Comparison of ENCODE assay signal across 8 cellular contexts in the genomic region with DNA sequence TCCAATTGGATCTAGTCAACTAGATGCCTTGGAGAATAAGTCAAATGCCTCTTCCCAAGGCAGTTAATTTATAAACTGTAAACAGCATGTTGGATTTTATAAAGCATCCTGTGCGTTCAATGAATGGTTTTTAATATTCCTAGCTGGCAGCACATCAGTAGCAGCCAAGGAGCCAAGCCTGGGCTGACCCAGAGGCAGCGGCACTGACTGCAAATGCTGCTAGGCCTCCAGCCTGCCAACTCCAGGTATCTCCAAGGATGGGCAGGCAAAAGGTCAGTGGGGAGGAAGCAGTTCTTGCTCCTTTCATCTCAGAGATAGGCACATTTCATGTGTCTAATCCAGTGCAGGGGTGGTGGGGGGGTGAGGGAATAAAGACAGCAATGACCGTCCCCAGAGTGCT. TPM values are rescaled to one million over a fixed set of nuclear protein-coding genes. Genes with fewer than 3 reads are reported as not detected.
"Had no signal": no experiment of that assay in that cellular context is flagged by ENCODE, and none has a peak within 500 bp of the region (broad histone marks: within the 10 kb centered on the region; RNA-seq: fewer than 3 reads in every experiment).

No MANE protein-coding gene starts in this region.

- H3K4me1 Mint-ChIP-seq: IgD-negative memory B cell had no signal

- H3K4me3 ChIP-seq: GM23338, HAP-1 had no signal

- H3K27ac Mint-ChIP-seq: GM23338, HFFc6, IgD-negative memory B cell had no signal

- H3K4me3 Mint-ChIP-seq: GM23338, HFFc6, IgD-negative memory B cell had no signal

- H3K9me3 Mint-ChIP-seq: GM23338, HFFc6 had no signal

- H3K36me3 Mint-ChIP-seq: IgD-negative memory B cell had no signal

- H3K27ac ChIP-seq: HL-60 had no signal

- DNase-seq: H7, HFFc6 had no signal

- H3K4me1 ChIP-seq: HAP-1 had no signal

- H3K36me3 ChIP-seq: HAP-1 had no signal

RNA-seq across cellular contexts. Expression of gene NDP, which starts 9.5 kb away (rescaled TPM):
- total RNA-seq: H7, HepG2, HT1080 had no signal
